Comparison of ENCODE assay signal across 11 cellular contexts in genomic region chr4:36779601-36780000, GRCh38.
"Had no signal": no experiment of that assay in that cellular context is flagged by ENCODE, and none has a peak within 500 bp of the region (broad histone marks: within the 10 kb centered on the region; RNA-seq: fewer than 3 reads in every experiment).

No MANE protein-coding gene starts in this region.

- H3K36me3 ChIP-seq: HAP-1 had no signal

- H3K27ac Mint-ChIP-seq: HFFc6 had no signal

- H3K4me3 Mint-ChIP-seq: HFFc6 had no signal

- ATAC-seq: HCT116, HepG2, K562 had no signal

- FAIRE-seq: HepG2, K562 had no signal

- H3K27ac ChIP-seq: GM23248, HL-60 had no signal

- H3K9me3 ChIP-seq: HAP-1 had no signal

- DNase-seq: GM23248, GOT3, H7, HFFc6, IMR-90, KG1 had no signal

- H3K4me1 ChIP-seq: HAP-1 had no signal

- H3K4me3 ChIP-seq: GM23248, HAP-1, K562 had no signal
